In the genomic region with DNA sequence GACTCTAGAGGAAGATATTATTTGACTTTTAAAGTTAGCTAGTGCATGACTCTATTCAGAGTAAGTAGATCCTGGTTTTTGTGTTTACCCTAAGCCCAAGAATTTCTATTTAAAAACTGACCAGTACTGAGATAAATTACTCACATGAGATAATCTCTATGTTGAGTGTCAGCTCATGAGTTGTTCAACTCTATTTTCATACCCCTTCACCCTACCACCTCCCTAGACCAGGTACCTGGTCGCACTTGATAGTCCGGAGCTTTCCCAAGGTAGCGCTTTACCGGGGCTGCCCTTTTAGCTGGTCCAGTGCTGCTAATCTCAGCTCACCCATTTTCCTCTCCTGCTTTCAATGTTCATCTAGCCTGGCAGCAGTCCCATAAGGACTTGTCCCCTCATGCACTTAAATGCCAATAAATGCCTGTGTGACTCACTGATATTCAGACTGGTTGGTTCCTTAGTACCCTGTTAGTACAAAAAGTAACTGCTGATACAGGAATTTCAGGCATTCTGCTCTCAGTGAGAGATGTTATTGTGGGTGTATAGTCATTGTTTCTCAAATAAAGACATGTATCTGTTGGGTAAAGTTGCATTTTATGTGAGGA, we compare ENCODE assay signal across 23 cellular contexts.
DNase-seq lines count a peak whose midpoint lies in the region; ATAC-seq, FAIRE-seq and TF ChIP-seq lines count a peak whose summit lies in the region.
"Had no signal": no experiment of that assay in that cellular context is flagged by ENCODE, and none has a peak within 500 bp of the region (broad histone marks: within the 10 kb centered on the region; RNA-seq: fewer than 3 reads in every experiment).

No MANE protein-coding gene starts in this region.

- intact Hi-C loops in A673 (cut with micrococcal nuclease; ENCODE audit: unreplicated experiment), result no loop called here

- CTCF ChIA-PET in A673 (lab: Charles Lee), result no interaction called here

- no peaks in the 10 kb centered on the region for H3K27me3 ChIP-seq in A673 (replicated peaks; ENCODE audit: insufficient read depth, low read depth, low read length, poor library complexity)
- H3K27me3 ChIP-seq in endodermal cell (ENCODE audit: control insufficient read depth, insufficient read depth, low read length, poor library complexity, severe bottlenecking), result no peaks in the 10 kb centered on the region
- H3K27me3 ChIP-seq: BLaER1, spleen had no signal

- no peaks in the 10 kb centered on the region for H3K9me3 Mint-ChIP-seq in endodermal cell
- H3K9me3 Mint-ChIP-seq: activated CD4-positive, alpha-beta T cell treated with anti-CD3 and anti-CD28 coated beads, Interleukin-2, amount 10 ng/mL, durations not matched to agents 24 days and 14 days had no signal

- no peaks in the 10 kb centered on the region for H3K36me3 Mint-ChIP-seq in endodermal cell (ENCODE audit: low read depth)
- H3K36me3 Mint-ChIP-seq: memory B cell; natural killer cell treated with Interleukin-12 subunit alpha and Interleukin-12 subunit beta and Interleukin-15 and Interleukin-18, amount 100 ng/mL, for 72 hours had no signal

- DNase-seq in A673 (ENCODE audit: low spot score) (peak; percentile 48), HTR-8/SVneo (ENCODE audit: insufficient read length, low spot score) (peak; percentile 4), endodermal cell (no peak), islet precursor cell (peak; percentile 67), inferior parietal cortex (ENCODE audit: extremely low spot score) (no peak), SKM-1 treated with dmso at 0.1 percent for 144 hours (lab: John Stamatoyannopoulos, UW; ENCODE audit: unreplicated experiment) (no peak), SHP77 treated with DMSO at 0.1 percent for 48 hours (lab: John Stamatoyannopoulos, UW) (no peak)
- DNase-seq: activated CD4-positive, alpha-beta T cell treated with anti-CD3 and anti-CD28 coated beads, Interleukin-2, amount 10 ng/mL, durations not matched to agents 24 days and 14 days; activated effector memory CD4-positive, alpha-beta T cell treated with Interleukin-2 at 50 U/mL for 16 hours; caudate nucleus; GDM1; NCI-H1092; NCI-H2081 treated with DMSO at 0.1 percent for 48 hours; NCI-H510A; spleen had no signal

- POLR2A ChIA-PET in A673 (lab: Charles Lee; ENCODE audit: low non-redundant PET), result no interaction called here

- H3K4me1 ChIP-seq in A673 (ENCODE audit: insufficient read depth, low read length, poor library complexity, severe bottlenecking) (no peaks in the 10 kb centered on the region), endodermal cell (ENCODE audit: control insufficient read depth, insufficient read depth, low read length) (no peaks in the 10 kb centered on the region)
- H3K4me1 ChIP-seq: BLaER1, spleen had no signal

- H3K36me3 ChIP-seq in A673 (ENCODE audit: insufficient read depth, low read length, poor library complexity, severe bottlenecking), result no peaks in the 10 kb centered on the region
- H3K36me3 ChIP-seq in endodermal cell (ENCODE audit: control insufficient read depth, insufficient read depth, low read length), result no peaks in the 10 kb centered on the region
- H3K36me3 ChIP-seq: BLaER1, spleen had no signal

- no peaks in the 10 kb centered on the region for H3K4me1 Mint-ChIP-seq in endodermal cell
- H3K4me1 Mint-ChIP-seq: activated CD4-positive, alpha-beta T cell treated with anti-CD3 and anti-CD28 coated beads, Interleukin-2, amount 10 ng/mL, durations not matched to agents 24 days and 14 days; memory B cell had no signal

- no peak for ATAC-seq in HG02885 (IDR thresholded peaks at IDR 0.05; ENCODE audit: poor library complexity, unreplicated experiment)
- ATAC-seq: HCT116; natural killer cell treated with Interleukin-12 subunit alpha and Interleukin-12 subunit beta and Interleukin-15 and Interleukin-18, amount 100 ng/mL, for 72 hours had no signal

- H3K27me3 Mint-ChIP-seq in endodermal cell (ENCODE audit: insufficient read depth), result no peaks in the 10 kb centered on the region
- H3K27me3 Mint-ChIP-seq: activated CD4-positive, alpha-beta T cell treated with anti-CD3 and anti-CD28 coated beads, Interleukin-2, amount 10 ng/mL, durations not matched to agents 24 days and 14 days; memory B cell; natural killer cell treated with Interleukin-12 subunit alpha and Interleukin-12 subunit beta and Interleukin-15 and Interleukin-18, amount 100 ng/mL, for 72 hours; progenitor cell of endocrine pancreas had no signal

- H3K27ac ChIP-seq in A673 (ENCODE audit: low read depth, low read length, poor library complexity, severe bottlenecking) (no peak overlapping the region), endodermal cell (ENCODE audit: low read depth, low read length) (peak overlapping the region; percentile 24)
- H3K27ac ChIP-seq: BLaER1, spleen had no signal

- no TSS peak for BruUV-seq in A673 (replicated peaks; lab: Mats Ljungman, UMichigan)

- FAIRE-seq in HTR-8/SVneo (lab: Jason Lieb, UNC), result no peak
- FAIRE-seq: A204.1, D721Med had no signal

- TF ChIP-seq CTCF in A673 (conservative IDR thresholded peaks at IDR 0.05; ENCODE audit: low read depth, low read length) (no peak), endodermal cell (conservative IDR thresholded peaks at IDR 0.05) (no peak)

- no peak overlapping the region for H3K9ac ChIP-seq in endodermal cell (ENCODE audit: extremely low read depth, low read length, poor library complexity, severe bottlenecking)
- H3K9ac ChIP-seq: BLaER1 had no signal

- H3K9me3 ChIP-seq in A673 (ENCODE audit: low read depth, low read length, poor library complexity, severe bottlenecking), result no peaks in the 10 kb centered on the region
- no peaks in the 10 kb centered on the region for H3K9me3 ChIP-seq in endodermal cell (ENCODE audit: control insufficient read depth, low read length)
- H3K9me3 ChIP-seq: BLaER1 had no signal

- 93 to 96% methylated on average over 4 of the region's 4 CpGs for WGBS in endodermal cell (ENCODE audit: insufficient coverage in 1 of 2, insufficient read length in 1 of 2), 2 experiments

- H3K4me3 Mint-ChIP-seq in endodermal cell, result no peak overlapping the region
- H3K4me3 Mint-ChIP-seq: activated CD4-positive, alpha-beta T cell treated with anti-CD3 and anti-CD28 coated beads, Interleukin-2, amount 10 ng/mL, durations not matched to agents 24 days and 14 days; memory B cell; natural killer cell treated with Interleukin-12 subunit alpha and Interleukin-12 subunit beta and Interleukin-15 and Interleukin-18, amount 100 ng/mL, for 72 hours had no signal

- H3K4me3 ChIP-seq in A673 (ENCODE audit: low read depth, low read length, poor library complexity, severe bottlenecking) (no peak overlapping the region), endodermal cell (ENCODE audit: low read length) (no peak overlapping the region)
- H3K4me3 ChIP-seq: BLaER1, spleen had no signal

- no peak overlapping the region for H3K27ac Mint-ChIP-seq in endodermal cell
- H3K27ac Mint-ChIP-seq: activated CD4-positive, alpha-beta T cell treated with anti-CD3 and anti-CD28 coated beads, Interleukin-2, amount 10 ng/mL, durations not matched to agents 24 days and 14 days; memory B cell; natural killer cell treated with Interleukin-12 subunit alpha and Interleukin-12 subunit beta and Interleukin-15 and Interleukin-18, amount 100 ng/mL, for 72 hours; progenitor cell of endocrine pancreas had no signal

Comparison
In these comparisons a context has a peak if more than half of its experiments do, and no peak if none do; other contexts are left out.
1. DNase-seq: peak in A673 (single experiment), HTR-8/SVneo (single experiment) and islet precursor cell (single experiment); none in endodermal cell (single experiment), inferior parietal cortex (single experiment), SKM-1 treated with dmso at 0.1 percent for 144 hours (single experiment) and SHP77 treated with DMSO at 0.1 percent for 48 hours (single experiment).